Comparison of ENCODE assay signal across 4 cellular contexts in the genomic region with DNA sequence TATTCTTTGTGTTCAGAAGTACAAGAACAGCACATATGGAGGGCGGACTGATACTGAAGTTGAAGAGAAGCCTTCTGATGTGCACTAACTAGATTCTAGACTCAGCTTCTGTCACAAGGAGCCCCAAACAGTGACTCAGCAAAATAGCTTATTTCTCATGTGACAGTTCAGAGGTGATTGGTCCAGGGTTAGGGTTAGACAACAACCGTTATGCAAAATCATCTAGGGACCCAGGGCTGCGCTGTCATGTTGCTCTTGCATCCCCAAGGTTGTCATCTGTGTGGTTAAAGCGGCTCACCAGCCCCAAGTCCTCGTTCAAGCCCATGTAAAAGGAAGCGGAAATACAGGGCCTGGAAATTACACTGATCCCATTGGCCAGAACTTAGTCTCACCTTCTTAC. TPM values are rescaled to one million over a fixed set of nuclear protein-coding genes. Genes with fewer than 3 reads are reported as not detected.
"Had no signal": no experiment of that assay in that cellular context is flagged by ENCODE, and none has a peak within 500 bp of the region (broad histone marks: within the 10 kb centered on the region; RNA-seq: fewer than 3 reads in every experiment).

No MANE protein-coding gene starts in this region.

RNA-seq across cellular contexts. Expression of gene NPIPB9, which starts 30.1 kb away (rescaled TPM):
- total RNA-seq: left ventricle myocardium inferior, mesenteric fat pad, mucosa of gallbladder had no signal
- polyA plus RNA-seq: immature natural killer cell had no signal
